Comparison of ENCODE assay signal across 35 cellular contexts in genomic region chr2:171745806-171746205, GRCh38.
"Had no signal": no experiment of that assay in that cellular context is flagged by ENCODE, and none has a peak within 500 bp of the region (broad histone marks: within the 10 kb centered on the region; RNA-seq: fewer than 3 reads in every experiment).

No MANE protein-coding gene starts in this region.

- H3K27me3 Mint-ChIP-seq: activated B cell treated with CpG ODN at 0.5 μM for 24 hours; activated CD4-positive, alpha-beta memory T cell treated with anti-CD3 and anti-CD28 coated beads for 36 hours; activated CD4-positive, alpha-beta T cell treated with anti-CD3 and anti-CD28 coated beads, Interleukin-2, amount 10 ng/mL, durations not matched to agents 24 days and 14 days; activated CD8-positive, alpha-beta T cell treated with anti-CD3 and anti-CD28 coated beads for 36 hours; activated naive CD8-positive, alpha-beta T cell treated with anti-CD3 and anti-CD28 coated beads for 36 hours; activated T-helper 17 cell treated with anti-CD3 and anti-CD28 coated beads, Interleukin-2, amount 50 U/mL, for 72 hours; brain; central memory CD8-positive, alpha-beta T cell had no signal

- H3K4me1 ChIP-seq: adrenal gland, ascending aorta had no signal

- H3K27me3 ChIP-seq: adrenal gland, ascending aorta, cardiac muscle cell had no signal

- H3K4me3 ChIP-seq: adrenal gland, ascending aorta, cardiac muscle cell had no signal

- H3K9me3 ChIP-seq: adrenal gland, ascending aorta had no signal

- H3K4me1 Mint-ChIP-seq: activated CD4-positive, alpha-beta T cell treated with anti-CD3 and anti-CD28 coated beads, Interleukin-2, amount 10 ng/mL, durations not matched to agents 24 days and 14 days; activated naive CD8-positive, alpha-beta T cell treated with anti-CD3 and anti-CD28 coated beads for 36 hours had no signal

- H3K27ac Mint-ChIP-seq: activated B cell treated with CpG ODN at 0.5 μM for 24 hours; activated CD4-positive, alpha-beta memory T cell treated with anti-CD3 and anti-CD28 coated beads for 36 hours; activated CD4-positive, alpha-beta T cell treated with anti-CD3 and anti-CD28 coated beads, Interleukin-2, amount 10 ng/mL, durations not matched to agents 24 days and 14 days; activated CD8-positive, alpha-beta T cell treated with anti-CD3 and anti-CD28 coated beads for 36 hours; activated naive CD4-positive, alpha-beta T cell treated with anti-CD3 and anti-CD28 coated beads for 36 hours; activated naive CD8-positive, alpha-beta T cell treated with anti-CD3 and anti-CD28 coated beads for 36 hours; activated T-helper 1 cell treated with anti-CD3 and anti-CD28 coated beads, Interleukin-12 subunit alpha, Interleukin-12 subunit beta, Interleukin-2, Interleukin-4 antibody, amounts not matched to agents 30 ng/mL and 10 ng/mL and 1 ng/mL, durations not matched to agents 14 hours and 24 hours and 36 hours; activated T-helper 17 cell treated with anti-CD3 and anti-CD28 coated beads, Interleukin-2, amount 50 U/mL, for 72 hours; T-helper 1 cell treated with Interleukin-12 subunit alpha and Interleukin-12 subunit beta and Interleukin-4 antibody, amounts not matched to agents 30 μg/mL and 1 μg/mL, for 36 hours; T-helper 2 cell treated with Interferon-gamma antibody and Interleukin-4, amounts not matched to agents 5 μg/mL and 100 μg/mL, for 36 hours had no signal

- DNase-seq: activated B cell treated with CpG ODN at 0.5 μM for 24 hours; activated CD4-positive, alpha-beta memory T cell treated with anti-CD3 and anti-CD28 coated beads for 36 hours; activated CD4-positive, alpha-beta T cell treated with anti-CD3 and anti-CD28 coated beads for 4 hours; activated CD4-positive, alpha-beta T cell treated with anti-CD3 and anti-CD28 coated beads, Interleukin-2, amount 10 ng/mL, durations not matched to agents 24 days and 14 days; activated CD4-positive, alpha-beta T cell treated with anti-CD3 and anti-CD28 coated beads, Interleukin-2, amount 50 U/mL, for 1 hour; activated CD4-positive, alpha-beta T cell treated with anti-CD3 and anti-CD28 coated beads, Interleukin-2, amount 50 U/mL, for 4 hours; activated CD4-positive, CD25-positive, alpha-beta regulatory T cell treated with anti-CD3 and anti-CD28 coated beads, Interleukin-2, amount 50 U/mL, for 72 hours; activated CD8-positive, alpha-beta memory T cell treated with anti-CD3 and anti-CD28 coated beads, Interleukin-2, amount 50 U/mL, for 4 hours; activated CD8-positive, alpha-beta T cell treated with anti-CD3 and anti-CD28 coated beads for 36 hours; activated effector memory CD4-positive, alpha-beta T cell treated with anti-CD3 and anti-CD28 coated beads, Interleukin-2, amount 50 U/mL, for 16 hours; activated gamma-delta T cell treated with Interleukin-2 at 50 U/mL for 16 hours; activated naive CD4-positive, alpha-beta T cell; activated naive CD4-positive, alpha-beta T cell treated with anti-CD3 and anti-CD28 coated beads for 36 hours; activated naive CD4-positive, alpha-beta T cell treated with anti-CD3 and anti-CD28 coated beads, Interleukin-2, amount 50 U/mL, for 16 hours; activated naive CD8-positive, alpha-beta T cell treated with anti-CD3 and anti-CD28 coated beads for 36 hours; activated T-cell treated with anti-CD3 and anti-CD28 coated beads for 4 hours; activated T-cell treated with anti-CD3 and anti-CD28 coated beads, Interleukin-2, amount 50 U/mL, for 1 hour; activated T-cell treated with anti-CD3 and anti-CD28 coated beads, Interleukin-2, amount 50 U/mL, for 4 hours; activated T-cell treated with anti-CD3 and anti-CD28 coated beads, Interleukin-2, amount 50 U/mL, for 72 hours; adrenal gland; amygdala; anterior cingulate cortex; caudate nucleus; cerebellar nuclear complex; T-helper 9 cell had no signal

- H3K27ac ChIP-seq: adrenal gland, ascending aorta, cardiac muscle cell, VCaP had no signal

- ATAC-seq: activated CD8-positive, alpha-beta T cell treated with anti-CD3 and anti-CD28 coated beads for 36 hours; activated T-cell treated with anti-CD3 and anti-CD28 coated beads, Interleukin-2, amount 50 U/mL, for 4 hours had no signal

- H3K4me3 Mint-ChIP-seq: activated B cell treated with CpG ODN at 0.5 μM for 24 hours; activated CD4-positive, alpha-beta memory T cell treated with anti-CD3 and anti-CD28 coated beads for 36 hours; activated CD4-positive, alpha-beta T cell treated with anti-CD3 and anti-CD28 coated beads, Interleukin-2, amount 10 ng/mL, durations not matched to agents 24 days and 14 days; activated CD8-positive, alpha-beta T cell treated with anti-CD3 and anti-CD28 coated beads for 36 hours; activated naive CD4-positive, alpha-beta T cell treated with anti-CD3 and anti-CD28 coated beads for 36 hours; activated naive CD8-positive, alpha-beta T cell treated with anti-CD3 and anti-CD28 coated beads for 36 hours; activated T-cell treated with anti-CD3 and anti-CD28 coated beads, Interleukin-2, amount 50 U/mL, for 4 hours; activated T-helper 1 cell treated with anti-CD3 and anti-CD28 coated beads, Interleukin-12 subunit alpha, Interleukin-12 subunit beta, Interleukin-2, Interleukin-4 antibody, amounts not matched to agents 30 ng/mL and 10 ng/mL and 1 ng/mL, durations not matched to agents 14 hours and 24 hours and 36 hours; activated T-helper 17 cell treated with anti-CD3 and anti-CD28 coated beads, Interleukin-2, amount 50 U/mL, for 72 hours; brain; central memory CD8-positive, alpha-beta T cell; T-helper 1 cell treated with Interleukin-12 subunit alpha and Interleukin-12 subunit beta and Interleukin-4 antibody, amounts not matched to agents 30 μg/mL and 1 μg/mL, for 36 hours; T-helper 2 cell treated with Interferon-gamma antibody and Interleukin-4, amounts not matched to agents 5 μg/mL and 100 μg/mL, for 36 hours had no signal

- H3K9me3 Mint-ChIP-seq: activated B cell treated with CpG ODN at 0.5 μM for 24 hours; activated CD4-positive, alpha-beta memory T cell treated with anti-CD3 and anti-CD28 coated beads for 36 hours; activated CD4-positive, alpha-beta T cell treated with anti-CD3 and anti-CD28 coated beads, Interleukin-2, amount 10 ng/mL, durations not matched to agents 24 days and 14 days; activated CD8-positive, alpha-beta T cell treated with anti-CD3 and anti-CD28 coated beads for 36 hours; activated naive CD4-positive, alpha-beta T cell treated with anti-CD3 and anti-CD28 coated beads for 36 hours; activated naive CD4-positive, alpha-beta T cell treated with anti-CD3 and anti-CD28 coated beads, Interleukin-2, amount 50 U/mL, for 72 hours; activated naive CD8-positive, alpha-beta T cell treated with anti-CD3 and anti-CD28 coated beads for 36 hours; activated T-cell treated with anti-CD3 and anti-CD28 coated beads, Interleukin-2, amount 50 U/mL, for 4 hours; activated T-cell treated with anti-CD3 and anti-CD28 coated beads, Interleukin-2, amount 50 U/mL, for 72 hours; activated T-helper 1 cell treated with anti-CD3 and anti-CD28 coated beads, Interleukin-12 subunit alpha, Interleukin-12 subunit beta, Interleukin-2, Interleukin-4 antibody, amounts not matched to agents 30 ng/mL and 10 ng/mL and 1 ng/mL, durations not matched to agents 14 hours and 24 hours and 36 hours; activated T-helper 17 cell treated with anti-CD3 and anti-CD28 coated beads, Interleukin-2, amount 50 U/mL, for 72 hours; brain; central memory CD8-positive, alpha-beta T cell; T-helper 1 cell treated with Interleukin-12 subunit alpha and Interleukin-12 subunit beta and Interleukin-4 antibody, amounts not matched to agents 30 μg/mL and 1 μg/mL, for 36 hours; T-helper 2 cell treated with Interferon-gamma antibody and Interleukin-4, amounts not matched to agents 5 μg/mL and 100 μg/mL, for 36 hours had no signal
